In genomic region chr22:19992481-19992911, GRCh38 we compare ENCODE assay signal across 15 cellular contexts.
"Had no signal": no experiment of that assay in that cellular context is flagged by ENCODE, and none has a peak within 500 bp of the region (broad histone marks: within the 10 kb centered on the region; RNA-seq: fewer than 3 reads in every experiment).

No MANE protein-coding gene starts in this region.

- H3K27ac ChIP-seq: cardiac muscle cell, epithelial cell of prostate, neutrophil, parathyroid adenoma, vagina had no signal

- H2AFZ ChIP-seq: parathyroid adenoma had no signal

- ATAC-seq: activated CD4-positive, alpha-beta T cell treated with anti-CD3 and anti-CD28 coated beads for 36 hours; naive thymus-derived CD4-positive, alpha-beta T cell; stimulated activated naive B cell treated with anti-CD40 and anti-IgM and Interleukin-4, amounts not matched to agents 10 μg/mL and 1 μg/mL and 100 μg/mL, for 72 hours had no signal

- H3K9me3 ChIP-seq: neutrophil, sigmoid colon, transverse colon, vagina had no signal

- H3K27me3 ChIP-seq: cardiac muscle cell, sigmoid colon, transverse colon, vagina had no signal

- H3K9ac ChIP-seq: parathyroid adenoma had no signal

- H3K4me3 ChIP-seq: cardiac muscle cell, sigmoid colon, transverse colon, vagina had no signal

- H3K36me3 ChIP-seq: cardiac muscle cell, neutrophil, sigmoid colon, transverse colon, vagina had no signal

- DNase-seq: activated CD4-positive, alpha-beta T cell treated with anti-CD3 and anti-CD28 coated beads for 36 hours; activated CD4-positive, alpha-beta T cell treated with anti-CD3 and anti-CD28 coated beads, Interleukin-2, amount 50 U/mL, for 48 hours; activated T-cell treated with anti-CD3 and anti-CD28 coated beads for 4 hours; endodermal cell; foreskin melanocyte; mesenchymal stem cell; naive thymus-derived CD4-positive, alpha-beta T cell; sigmoid colon; stimulated activated naive B cell treated with anti-CD40 and anti-IgM and Interleukin-4, amounts not matched to agents 10 μg/mL and 1 μg/mL and 100 μg/mL, for 72 hours; transverse colon had no signal

- H3K4me1 ChIP-seq: parathyroid adenoma had no signal
